8 cellular contexts compared by ENCODE assay signal in the genomic region with DNA sequence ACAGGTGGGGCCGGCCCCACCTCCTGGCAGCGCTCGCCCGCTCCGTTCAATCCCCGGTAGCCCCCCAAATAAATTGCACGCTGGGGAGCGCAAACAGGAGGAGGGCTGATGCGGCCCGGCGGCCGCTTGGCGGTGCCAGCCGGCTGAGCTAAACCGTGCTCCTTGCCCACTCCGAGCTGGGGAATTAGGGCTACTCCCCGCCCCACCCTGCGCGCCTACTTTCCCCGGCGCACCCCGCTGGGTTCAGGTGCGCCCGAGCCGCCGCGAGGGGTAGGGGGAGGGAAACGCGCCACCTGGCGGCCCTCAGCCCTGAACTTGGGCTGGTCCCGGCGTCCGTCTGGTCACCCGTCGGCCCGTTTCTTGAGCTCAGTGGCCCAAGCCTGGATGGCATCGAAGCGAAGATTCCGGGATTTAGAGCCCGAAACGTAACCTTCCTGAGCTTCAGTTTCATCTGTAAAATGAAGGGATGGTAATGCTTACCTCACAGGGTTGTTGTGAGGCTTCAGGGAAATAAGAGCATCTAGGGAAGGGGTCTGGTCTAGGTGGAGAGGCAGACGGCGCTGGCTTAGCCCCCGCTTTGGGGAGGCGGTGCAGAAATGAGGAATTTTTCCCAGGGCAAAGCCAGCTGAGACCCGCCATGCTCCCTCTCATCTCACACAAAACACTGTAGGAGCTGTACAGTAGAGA. TPM values are rescaled to one million over a fixed set of nuclear protein-coding genes. Genes with fewer than 3 reads are reported as not detected.
A peak's percentile ranks its signal among the peaks of the same experiment; 100 is the strongest.
DNase-seq lines count a peak whose midpoint lies in the region; ATAC-seq and TF ChIP-seq lines count a peak whose summit lies in the region.

No MANE protein-coding gene starts in this region.

- peak overlapping the region; percentile 71 for H3K4me3 Mint-ChIP-seq in activated naive CD8-positive, alpha-beta T cell

- H3K4me1 ChIP-seq in left ventricle myocardium inferior: peaks cover 20% of the 10 kb centered on the region
- peaks cover 7% of the 10 kb centered on the region for H3K4me1 ChIP-seq in psoas muscle
- H3K4me1 ChIP-seq in vagina: peaks cover 32% of the 10 kb centered on the region

- peaks cover 80% of the 10 kb centered on the region for H3K27me3 ChIP-seq in left ventricle myocardium inferior (ENCODE audit: low read depth)
- H3K27me3 ChIP-seq in psoas muscle (ENCODE audit: insufficient read depth in 3 of 3, low read length in 2 of 3): peaks cover 0 to 15% (median 7%) of the 10 kb centered on the region in 3 donors
- no peaks in the 10 kb centered on the region for H3K27me3 ChIP-seq in vagina

- no peaks in the 10 kb centered on the region for H3K36me3 Mint-ChIP-seq in activated naive CD8-positive, alpha-beta T cell

- H3K4me1 Mint-ChIP-seq in activated naive CD8-positive, alpha-beta T cell (ENCODE audit: low read depth): peaks cover 5% of the 10 kb centered on the region

- no peak for TF ChIP-seq POLR2A in vagina (IDR thresholded peaks at IDR 0.05)

- H3K4me3 ChIP-seq in left ventricle myocardium inferior: peak overlapping the region; percentile 76
- H3K4me3 ChIP-seq in psoas muscle: peak overlapping the region; percentile 75
- H3K4me3 ChIP-seq in vagina: peak overlapping the region; percentile 51 to 57

- intact Hi-C loops in left ventricle myocardium inferior (cut with micrococcal nuclease) (no loop called here), psoas muscle (cut with DNase I) (loop anchor here (2.0 to 5.0 kb wide), 2 partner anchors 85 kb away; no protein-coding TSS in a partner anchor), vagina (cut with DNase I) (no loop called here)

- in situ Hi-C loops in SK-MEL-5 (cut with HindIII; ENCODE audit: low pct_unique_long_range_greater_than_20kb, low sequenced_read_pairs): no loop called here

- DNase-seq in COR-L47 (lab: John Stamatoyannopoulos, UW): peak; percentile 100
- peak; percentile 77 for DNase-seq in HuH-7 (ENCODE audit: low spot score)
- DNase-seq in SK-MEL-5 (ENCODE audit: low read depth, low spot score): peak; percentile 39
- peak; percentile 63 for DNase-seq in left ventricle myocardium inferior
- DNase-seq in psoas muscle: peak; percentile 59 to 69
- DNase-seq in vagina (ENCODE audit: extremely low spot score in 2 of 2): no peak

- H3K9me3 ChIP-seq in left ventricle myocardium inferior (replicated peaks): no peaks in the 10 kb centered on the region
- no peaks in the 10 kb centered on the region for H3K9me3 ChIP-seq in psoas muscle
- no peaks in the 10 kb centered on the region for H3K9me3 ChIP-seq in vagina

- TF ChIP-seq CTCF in left ventricle myocardium inferior (IDR thresholded peaks at IDR 0.05; ENCODE audit: borderline replicate concordance) (peak; percentile 73), psoas muscle (IDR thresholded peaks at IDR 0.05) (peak; percentile 67), vagina (IDR thresholded peaks at IDR 0.05) (peak in 1 of 3 experiments; percentile 66)

- H3K27ac Mint-ChIP-seq in activated naive CD8-positive, alpha-beta T cell: no peak overlapping the region

- H3K27ac ChIP-seq in left ventricle myocardium inferior (replicated peaks) (no peak overlapping the region), psoas muscle (no peak overlapping the region), vagina (peak overlapping the region; percentile 27)

- ATAC-seq in GM21423 (IDR thresholded peaks at IDR 0.05; ENCODE audit: unreplicated experiment) (peak; percentile 62), psoas muscle (peak; percentile 77 to 90 (median 83))

- peaks cover 23% of the 10 kb centered on the region for H3K27me3 Mint-ChIP-seq in activated naive CD8-positive, alpha-beta T cell

- 5 to 7% (median 6%) methylated on average over 31 to 46 of the region's 46 CpGs for WGBS in psoas muscle, 3 donors

- H3K36me3 ChIP-seq in left ventricle myocardium inferior (no peaks in the 10 kb centered on the region), psoas muscle (ENCODE audit: insufficient read depth in 1 of 2, low read depth in 1 of 2) (no peaks in the 10 kb centered on the region), vagina (no peaks in the 10 kb centered on the region)

- H3K9me3 Mint-ChIP-seq in activated naive CD8-positive, alpha-beta T cell (ENCODE audit: low read depth): no peaks in the 10 kb centered on the region

RNA-seq across cellular contexts. Expression of gene MYCL, which starts 0.5 kb away (rescaled TPM):
- total RNA-seq in SK-MEL-5 (2014; rRNA removed; shearing (Covaris generic)): 4.1 and 5.1 TPM in 2 replicates
- 6.8 and 8.9 TPM in 2 replicates for polyA plus RNA-seq in SK-MEL-5 (2015; cell fraction: cytosol; rRNA removed)
- polyA plus RNA-seq in SK-MEL-5 (2015; cell fraction: nucleus; rRNA removed): 3.3 and 4.0 TPM in 2 replicates
- total RNA-seq in left ventricle myocardium inferior (0.44 TPM), psoas muscle (1 to 10 TPM in 2 of 4 donors, under 1 TPM in 2; 0.19 to 1.7 (median 0.60) TPM), vagina (17.2 TPM)
- under 1 TPM; 0.10 to 0.27 (median 0.12) TPM for polyA plus RNA-seq in psoas muscle

RNA-seq across cellular contexts. Expression of gene TRIT1, which starts 19.0 kb away (rescaled TPM):
- total RNA-seq in SK-MEL-5 (2014; rRNA removed; shearing (Covaris generic)): 41.7 and 43.9 TPM in 2 replicates
- polyA plus RNA-seq in SK-MEL-5 (2015; cell fraction: cytosol; rRNA removed): 15.6 and 16.0 TPM in 2 replicates
- polyA plus RNA-seq in SK-MEL-5 (2015; cell fraction: nucleus; rRNA removed): 57.3 and 69.9 TPM in 2 replicates
- 12.5 TPM for total RNA-seq in left ventricle myocardium inferior
- total RNA-seq in psoas muscle: 10 to 100 TPM in 2 of 4 donors, 1 to 10 TPM in 2; 6.4 to 13.7 (median 10.2) TPM
- polyA plus RNA-seq in psoas muscle: 10 to 100 TPM in 2 of 3 donors, 1 to 10 TPM in 1; 9.7 to 26.2 (median 13.6) TPM
- total RNA-seq in vagina: 16.7 TPM

RNA-seq across cellular contexts. Expression of gene MFSD2A, which starts 52.7 kb away (rescaled TPM):
- 3.1 and 3.9 TPM in 2 replicates for total RNA-seq in SK-MEL-5 (2014; rRNA removed; shearing (Covaris generic))
- 4.1 and 4.4 TPM in 2 replicates for polyA plus RNA-seq in SK-MEL-5 (2015; cell fraction: cytosol; rRNA removed)
- polyA plus RNA-seq in SK-MEL-5 (2015; cell fraction: nucleus; rRNA removed): 3.3 and 9.4 TPM in 2 replicates
- total RNA-seq in left ventricle myocardium inferior (0.22 TPM), psoas muscle (under 1 TPM; 0.12 to 0.58 (median 0.47) TPM), vagina (56.0 TPM)
- 1 to 10 TPM in 1 of 3 donors, under 1 TPM in 2; 0.35 to 2.1 (median 0.92) TPM for polyA plus RNA-seq in psoas muscle

Comparison
In these comparisons a context has a peak if more than half of its experiments do, and no peak if none do; other contexts are left out.
1. DNase-seq: peak in COR-L47 (single experiment), HuH-7 (single experiment), SK-MEL-5 (single experiment), left ventricle myocardium inferior (single experiment) and psoas muscle (2 of 2); none in vagina (0 of 2).
2. RNA of gene MFSD2A, which starts 52.7 kb away (total RNA-seq): 56.0 TPM in vagina (single experiment); 3.1 to 3.9 TPM in SK-MEL-5, 0.12 to 0.58 TPM in psoas muscle and 0.22 TPM in left ventricle myocardium inferior (single experiment); every median in the first group is over 10 times any median in the second.
3. intact Hi-C loops: an anchor here in psoas muscle (2.0 to 5.0 kb wide); none called in left ventricle myocardium inferior and vagina.
4. Peak in every context shown above with its lines, with median percentiles within 50 percentile points of each other: H3K4me3 ChIP-seq.